Comparison of ENCODE assay signal across 10 cellular contexts in the genomic region with DNA sequence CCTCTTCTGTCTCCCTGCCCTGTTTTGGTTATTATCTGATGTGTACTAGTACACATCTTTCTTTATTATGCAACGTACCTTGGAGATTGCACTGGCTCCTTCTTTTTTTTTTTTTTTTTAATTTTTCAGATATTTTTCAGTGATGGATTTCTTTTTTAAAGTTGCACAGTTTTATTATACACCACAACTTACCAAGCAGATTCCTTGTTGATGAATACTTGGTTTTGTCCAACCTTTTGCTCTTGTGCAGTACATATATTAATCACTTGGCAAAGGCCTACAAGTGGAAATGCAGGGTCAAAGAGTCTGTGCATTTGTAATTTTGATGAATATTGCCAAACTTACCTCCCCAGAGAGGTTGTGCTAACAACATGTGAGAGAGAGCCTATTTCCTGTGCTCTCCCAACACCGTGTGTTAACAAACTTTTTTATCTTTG.
A peak's percentile ranks its signal among the peaks of the same experiment; 100 is the strongest.
DNase-seq lines count a peak whose midpoint lies in the region; ATAC-seq and TF ChIP-seq lines count a peak whose summit lies in the region.
"Had no signal": no experiment of that assay in that cellular context is flagged by ENCODE, and none has a peak within 500 bp of the region (broad histone marks: within the 10 kb centered on the region; RNA-seq: fewer than 3 reads in every experiment).

No MANE protein-coding gene starts in this region.

- peaks cover 4% of the 10 kb centered on the region for H3K4me1 ChIP-seq in HEK293 (ENCODE audit: control insufficient read depth, insufficient read depth, low read length)
- H3K4me1 ChIP-seq in stomach smooth muscle (ENCODE audit: control insufficient read depth, insufficient read depth, low read length) = peaks cover 39% of the 10 kb centered on the region

- H3K36me3 ChIP-seq in HEK293 (ENCODE audit: control insufficient read depth in 2 of 2, insufficient read depth in 1 of 2, low read length in 2 of 2) (no peaks in the 10 kb centered on the region), stomach smooth muscle (ENCODE audit: control insufficient read depth in 2 of 2, insufficient read depth in 2 of 2, low read length in 2 of 2) (no peaks in the 10 kb centered on the region)

- H3K27ac ChIP-seq in HEK293 (ENCODE audit: extremely low read depth, low read depth, low read length) (no peak overlapping the region), stomach smooth muscle (ENCODE audit: low read length) (peak overlapping the region; percentile 70)

- no peak for TF ChIP-seq CTCF in HEK293 (tag by site-specific recombination; IDR thresholded peaks at IDR 0.05)

- POLR2A ChIA-PET in HEK293 (lab: Yijun Ruan, JAX) = no interaction called here

- no peaks in the 10 kb centered on the region for H3K9me3 Mint-ChIP-seq in stimulated activated memory B cell treated with anti-CD40 and anti-IgM and Interleukin-4, amounts not matched to agents 10 μg/mL and 1 μg/mL and 100 μg/mL, for 72 hours
- H3K9me3 Mint-ChIP-seq: activated T-cell treated with anti-CD3 and anti-CD28 coated beads, Interleukin-2, amount 50 U/mL, for 72 hours had no signal

- no peak overlapping the region for H3K9ac ChIP-seq in stomach smooth muscle (ENCODE audit: low read length in 2 of 2)

- ATAC-seq in SK-N-SH treated with all-trans-retinoic acid at 6 μM for 48 hours = peak; percentile 18
- ATAC-seq in stimulated activated memory B cell treated with anti-CD40 and anti-IgM and Interleukin-4, amounts not matched to agents 10 μg/mL and 1 μg/mL and 100 μg/mL, for 72 hours = no peak
- ATAC-seq: activated T-cell treated with anti-CD3 and anti-CD28 coated beads, Interleukin-2, amount 50 U/mL, for 72 hours had no signal

- H3K36me3 Mint-ChIP-seq in stimulated activated memory B cell treated with anti-CD40 and anti-IgM and Interleukin-4, amounts not matched to agents 10 μg/mL and 1 μg/mL and 100 μg/mL, for 72 hours = no peaks in the 10 kb centered on the region

- CTCF ChIA-PET in HEK293 (lab: Yijun Ruan, JAX) = interaction anchor here (1.0 to 2.8 kb wide), 7 partner anchors 8 to 277 kb away, joined by 3 to 11 read pairs (median 4); partner anchors contain the start of gene RNF24

- no peak overlapping the region for H3K27ac Mint-ChIP-seq in stimulated activated memory B cell treated with anti-CD40 and anti-IgM and Interleukin-4, amounts not matched to agents 10 μg/mL and 1 μg/mL and 100 μg/mL, for 72 hours
- H3K27ac Mint-ChIP-seq: activated T-cell treated with anti-CD3 and anti-CD28 coated beads, Interleukin-2, amount 50 U/mL, for 72 hours had no signal

- H3K4me3 Mint-ChIP-seq in stimulated activated memory B cell treated with anti-CD40 and anti-IgM and Interleukin-4, amounts not matched to agents 10 μg/mL and 1 μg/mL and 100 μg/mL, for 72 hours = no peak overlapping the region
- H3K4me3 Mint-ChIP-seq: activated T-cell treated with anti-CD3 and anti-CD28 coated beads, Interleukin-2, amount 50 U/mL, for 72 hours had no signal

- H3K9me3 ChIP-seq in HEK293 (ENCODE audit: control insufficient read depth, insufficient read depth, low read depth, low read length) (no peaks in the 10 kb centered on the region), stomach smooth muscle (ENCODE audit: control insufficient read depth in 2 of 2, low read length in 2 of 2) (no peaks in the 10 kb centered on the region)

- DNase-seq in fibroblast of the conjunctiva (ENCODE audit: low read depth) (peak; percentile 89), putamen (ENCODE audit: low spot score) (no peak), NCI-H82 treated with DMSO at 0.1 percent for 48 hours (lab: John Stamatoyannopoulos, UW; ENCODE audit: unreplicated experiment) (no peak), NCI-H1694 (lab: John Stamatoyannopoulos, UW) (no peak)
- DNase-seq: activated T-cell treated with anti-CD3 and anti-CD28 coated beads, Interleukin-2, amount 50 U/mL, for 72 hours; SW 1271 had no signal

- H3K27me3 Mint-ChIP-seq in stimulated activated memory B cell treated with anti-CD40 and anti-IgM and Interleukin-4, amounts not matched to agents 10 μg/mL and 1 μg/mL and 100 μg/mL, for 72 hours = no peaks in the 10 kb centered on the region

- H3K4me3 ChIP-seq in HEK293 (ENCODE audit: low read depth, low read length) (no peak overlapping the region), stomach smooth muscle (ENCODE audit: low read length in 2 of 2) (no peak overlapping the region)

- peaks cover 13% of the 10 kb centered on the region for H3K4me1 Mint-ChIP-seq in stimulated activated memory B cell treated with anti-CD40 and anti-IgM and Interleukin-4, amounts not matched to agents 10 μg/mL and 1 μg/mL and 100 μg/mL, for 72 hours

- no peaks in the 10 kb centered on the region for H3K27me3 ChIP-seq in stomach smooth muscle (ENCODE audit: control insufficient read depth in 1 of 2, insufficient read depth in 2 of 2, low read length in 2 of 2)

TF ChIP-seq in HEK293, 187 proteins besides CTCF, POLR2A, EP300 and RAD21:
- TF ChIP-seq ZBTB21 (tag by site-specific recombination; IDR thresholded peaks at IDR 0.05) (no peak), KLF7 (tag by site-specific recombination; IDR thresholded peaks at IDR 0.05; ENCODE audit: borderline replicate concordance) (no peak), ZNF10 (tag by site-specific recombination; IDR thresholded peaks at IDR 0.05) (no peak), ZNF777 (tag by site-specific recombination; IDR thresholded peaks at IDR 0.05; ENCODE audit: borderline replicate concordance) (no peak), ZNF335 (tag by site-specific recombination; conservative IDR thresholded peaks at IDR 0.05) (0 out of 2 replicates have a peak, but pooled peaks have one; percentile 13), ZFP69B (tag by site-specific recombination; IDR thresholded peaks at IDR 0.05) (no peak), ZNF155 (tag by site-specific recombination; IDR thresholded peaks at IDR 0.05) (no peak)
- TF ChIP-seq, protein P1, sequence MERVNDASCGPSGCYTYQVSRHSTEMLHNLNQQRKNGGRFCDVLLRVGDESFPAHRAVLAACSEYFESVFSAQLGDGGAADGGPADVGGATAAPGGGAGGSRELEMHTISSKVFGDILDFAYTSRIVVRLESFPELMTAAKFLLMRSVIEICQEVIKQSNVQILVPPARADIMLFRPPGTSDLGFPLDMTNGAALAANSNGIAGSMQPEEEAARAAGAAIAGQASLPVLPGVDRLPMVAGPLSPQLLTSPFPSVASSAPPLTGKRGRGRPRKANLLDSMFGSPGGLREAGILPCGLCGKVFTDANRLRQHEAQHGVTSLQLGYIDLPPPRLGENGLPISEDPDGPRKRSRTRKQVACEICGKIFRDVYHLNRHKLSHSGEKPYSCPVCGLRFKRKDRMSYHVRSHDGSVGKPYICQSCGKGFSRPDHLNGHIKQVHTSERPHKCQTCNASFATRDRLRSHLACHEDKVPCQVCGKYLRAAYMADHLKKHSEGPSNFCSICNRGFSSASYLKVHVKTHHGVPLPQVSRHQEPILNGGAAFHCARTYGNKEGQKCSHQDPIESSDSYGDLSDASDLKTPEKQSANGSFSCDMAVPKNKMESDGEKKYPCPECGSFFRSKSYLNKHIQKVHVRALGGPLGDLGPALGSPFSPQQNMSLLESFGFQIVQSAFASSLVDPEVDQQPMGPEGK (tag by site-specific recombination; IDR thresholded peaks at IDR 0.05) = no peak

TF ChIP-seq in SK-N-SH treated with all-trans-retinoic acid at 6 μM for 48 hours, 23 proteins besides CTCF, POLR2A, EP300 and RAD21 (continues in another document):
- TF ChIP-seq TCF4 (CRISPR knock-in tag; IDR thresholded peaks at IDR 0.05; ENCODE audit: borderline replicate concordance) = no peak
- no peak for TF ChIP-seq ESRRG (CRISPR knock-in tag; IDR thresholded peaks at IDR 0.05)
- TF ChIP-seq ZFP30 (CRISPR knock-in tag; IDR thresholded peaks at IDR 0.05) = no peak
- TF ChIP-seq GLIS3 (CRISPR knock-in tag; IDR thresholded peaks at IDR 0.05) = no peak
- no peak for TF ChIP-seq ZFP3 (CRISPR knock-in tag; IDR thresholded peaks at IDR 0.05)
- TF ChIP-seq OSR1 (CRISPR knock-in tag; IDR thresholded peaks at IDR 0.05) = no peak
- TF ChIP-seq BACH2 (CRISPR knock-in tag; IDR thresholded peaks at IDR 0.05; ENCODE audit: borderline replicate concordance) = no peak
- TF ChIP-seq ZNF565 (CRISPR knock-in tag; conservative IDR thresholded peaks at IDR 0.05; ENCODE audit: low read depth) = no peak
- no peak for TF ChIP-seq ISL1 (CRISPR knock-in tag; IDR thresholded peaks at IDR 0.05)
- no peak for TF ChIP-seq ZNF8 (CRISPR knock-in tag; IDR thresholded peaks at IDR 0.05)
- TF ChIP-seq, protein P2, sequence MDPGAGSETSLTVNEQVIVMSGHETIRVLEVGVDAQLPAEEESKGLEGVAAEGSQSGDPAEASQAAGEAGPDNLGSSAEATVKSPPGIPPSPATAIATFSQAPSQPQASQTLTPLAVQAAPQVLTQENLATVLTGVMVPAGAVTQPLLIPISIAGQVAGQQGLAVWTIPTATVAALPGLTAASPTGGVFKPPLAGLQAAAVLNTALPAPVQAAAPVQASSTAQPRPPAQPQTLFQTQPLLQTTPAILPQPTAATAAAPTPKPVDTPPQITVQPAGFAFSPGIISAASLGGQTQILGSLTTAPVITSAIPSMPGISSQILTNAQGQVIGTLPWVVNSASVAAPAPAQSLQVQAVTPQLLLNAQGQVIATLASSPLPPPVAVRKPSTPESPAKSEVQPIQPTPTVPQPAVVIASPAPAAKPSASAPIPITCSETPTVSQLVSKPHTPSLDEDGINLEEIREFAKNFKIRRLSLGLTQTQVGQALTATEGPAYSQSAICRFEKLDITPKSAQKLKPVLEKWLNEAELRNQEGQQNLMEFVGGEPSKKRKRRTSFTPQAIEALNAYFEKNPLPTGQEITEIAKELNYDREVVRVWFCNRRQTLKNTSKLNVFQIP (CRISPR knock-in tag; IDR thresholded peaks at IDR 0.05; ENCODE audit: borderline replicate concordance, low read depth) = no peak
